Comparison of ENCODE assay signal across 27 cellular contexts in the genomic region with DNA sequence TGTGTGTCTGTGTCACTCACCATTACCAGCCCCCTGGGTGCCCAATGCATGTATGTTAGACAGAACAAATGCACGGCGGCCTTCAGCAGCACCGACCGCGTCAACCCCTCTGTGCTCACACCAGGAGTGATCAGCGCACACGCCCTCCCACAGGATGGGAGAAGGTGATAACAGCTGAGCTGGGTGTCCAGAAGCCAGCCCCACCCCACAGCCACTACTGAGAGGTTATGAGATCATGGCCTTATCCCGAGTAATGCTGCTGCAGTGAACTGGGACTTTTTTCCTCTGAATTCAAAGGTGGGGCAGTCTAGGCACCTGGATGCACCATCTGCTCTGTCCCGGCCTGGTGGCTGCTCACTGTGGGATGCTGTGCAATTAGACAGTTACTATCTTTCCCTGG.
DNase-seq lines count a peak whose midpoint lies in the region; ATAC-seq and TF ChIP-seq lines count a peak whose summit lies in the region.
"Had no signal": no experiment of that assay in that cellular context is flagged by ENCODE, and none has a peak within 500 bp of the region (broad histone marks: within the 10 kb centered on the region; RNA-seq: fewer than 3 reads in every experiment).

No MANE protein-coding gene starts in this region.

- no peaks in the 10 kb centered on the region for H3K9me3 ChIP-seq in heart left ventricle
- H3K9me3 ChIP-seq: ascending aorta, Caco-2, Peyer's patch, sigmoid colon, thoracic aorta had no signal

- H3K27ac ChIP-seq in heart left ventricle = no peak overlapping the region
- H3K27ac ChIP-seq: 22Rv1, ascending aorta, Peyer's patch, sigmoid colon, thoracic aorta, VCaP had no signal

- no peak overlapping the region for H3K4me3 ChIP-seq in heart left ventricle
- H3K4me3 ChIP-seq: ascending aorta, GM12878, Peyer's patch, sigmoid colon, thoracic aorta had no signal

- DNase-seq in T-helper 2 cell treated with Interferon-gamma antibody and Interleukin-4, amounts not matched to agents 5 μg/mL and 100 μg/mL, for 36 hours (ENCODE audit: low spot score) = no peak
- DNase-seq in T-helper 2 cell (no peak), NCI-H187 treated with DMSO at 0.1 percent for 48 hours (lab: John Stamatoyannopoulos, UW) (no peak), foreskin melanocyte (no peak), heart left ventricle (no peak)
- peak; percentile 17 for DNase-seq in stimulated activated CD4-positive, alpha-beta T cell treated with anti-CD3 and anti-CD28 coated beads, Interleukin-15, amount 100 ng/mL, for 24 hours
- no peak for DNase-seq in stimulated activated CD4-positive, alpha-beta T cell treated with anti-CD3 and anti-CD28 coated beads, Interleukin-4, amount 100 ng/mL, for 24 hours
- DNase-seq in activated naive CD8-positive, alpha-beta T cell treated with anti-CD3 and anti-CD28 coated beads, Interleukin-2, amount 50 U/mL, for 24 hours = no peak
- DNase-seq: activated gamma-delta T cell; Caco-2; DMS79 treated with DMSO at 0.1 percent for 48 hours; H9; IMR-90; left ventricle myocardium superior; midbrain; NCI-H1436; NCI-H510A; nephron progenitor cell; NK-92 treated with Interleukin-12 subunit alpha and Interleukin-12 subunit beta, amount 100 ng/mL, for 24 hours; Peyer's patch; sigmoid colon; T-helper 1 cell had no signal

- H3K36me3 ChIP-seq in heart left ventricle = peaks cover 0 to 34% (median 10%) of the 10 kb centered on the region in 9 donors
- H3K36me3 ChIP-seq: thoracic aorta had no signal

- 69 to 76% (median 74%) methylated on average over 8 to 9 of the region's 9 CpGs for WGBS in heart left ventricle, 4 donors

- H3K9me3 Mint-ChIP-seq in T-helper 2 cell treated with Interferon-gamma antibody and Interleukin-4, amounts not matched to agents 5 μg/mL and 100 μg/mL, for 36 hours = peaks cover 6% of the 10 kb centered on the region
- no peaks in the 10 kb centered on the region for H3K9me3 Mint-ChIP-seq in activated naive CD8-positive, alpha-beta T cell treated with anti-CD3 and anti-CD28 coated beads, Interleukin-2, amount 50 U/mL, for 24 hours
- H3K9me3 Mint-ChIP-seq: H9 had no signal

- peaks cover 47% of the 10 kb centered on the region for H3K4me1 Mint-ChIP-seq in T-helper 2 cell treated with Interferon-gamma antibody and Interleukin-4, amounts not matched to agents 5 μg/mL and 100 μg/mL, for 36 hours (ENCODE audit: low read depth)
- peaks cover 54% of the 10 kb centered on the region for H3K4me1 Mint-ChIP-seq in activated naive CD8-positive, alpha-beta T cell treated with anti-CD3 and anti-CD28 coated beads, Interleukin-2, amount 50 U/mL, for 24 hours

- H3K27me3 Mint-ChIP-seq in T-helper 2 cell treated with Interferon-gamma antibody and Interleukin-4, amounts not matched to agents 5 μg/mL and 100 μg/mL, for 36 hours (ENCODE audit: low read depth) = no peaks in the 10 kb centered on the region
- no peaks in the 10 kb centered on the region for H3K27me3 Mint-ChIP-seq in activated naive CD8-positive, alpha-beta T cell treated with anti-CD3 and anti-CD28 coated beads, Interleukin-2, amount 50 U/mL, for 24 hours

- no peak for TF ChIP-seq CTCF in heart left ventricle (IDR thresholded peaks at IDR 0.05)

- peaks cover 0 to 30% (median 3%) of the 10 kb centered on the region in 12 donors for H3K4me1 ChIP-seq in heart left ventricle
- H3K4me1 ChIP-seq: ascending aorta, Caco-2, Peyer's patch, sigmoid colon had no signal

- H3K27me3 ChIP-seq in heart left ventricle = no peaks in the 10 kb centered on the region
- H3K27me3 ChIP-seq: ascending aorta, Peyer's patch, sigmoid colon had no signal

- H3K27ac Mint-ChIP-seq in T-helper 2 cell treated with Interferon-gamma antibody and Interleukin-4, amounts not matched to agents 5 μg/mL and 100 μg/mL, for 36 hours = peak overlapping the region; percentile 77
- peak overlapping the region; percentile 82 for H3K27ac Mint-ChIP-seq in activated naive CD8-positive, alpha-beta T cell treated with anti-CD3 and anti-CD28 coated beads, Interleukin-2, amount 50 U/mL, for 24 hours
- H3K27ac Mint-ChIP-seq: H9, nephron progenitor cell had no signal

- H3K36me3 Mint-ChIP-seq in T-helper 2 cell treated with Interferon-gamma antibody and Interleukin-4, amounts not matched to agents 5 μg/mL and 100 μg/mL, for 36 hours (ENCODE audit: low read depth) = peaks cover 13% of the 10 kb centered on the region
- peaks cover 11% of the 10 kb centered on the region for H3K36me3 Mint-ChIP-seq in activated naive CD8-positive, alpha-beta T cell treated with anti-CD3 and anti-CD28 coated beads, Interleukin-2, amount 50 U/mL, for 24 hours (ENCODE audit: low read depth)

- H3K4me3 Mint-ChIP-seq in T-helper 2 cell treated with Interferon-gamma antibody and Interleukin-4, amounts not matched to agents 5 μg/mL and 100 μg/mL, for 36 hours = peak overlapping the region; percentile 29
- H3K4me3 Mint-ChIP-seq in activated naive CD8-positive, alpha-beta T cell treated with anti-CD3 and anti-CD28 coated beads, Interleukin-2, amount 50 U/mL, for 24 hours = no peak overlapping the region
- H3K4me3 Mint-ChIP-seq: H9, nephron progenitor cell had no signal

- intact Hi-C loops in heart left ventricle (cut with DNase I) = no loop called here

- no peak for ATAC-seq in activated naive CD8-positive, alpha-beta T cell treated with anti-CD3 and anti-CD28 coated beads, Interleukin-2, amount 50 U/mL, for 24 hours
- ATAC-seq in heart left ventricle = no peak
- ATAC-seq: GM12878, left ventricle myocardium superior had no signal

- TF ChIP-seq POLR2A in heart left ventricle (IDR thresholded peaks at IDR 0.05) = no peak
